In the genomic region with DNA sequence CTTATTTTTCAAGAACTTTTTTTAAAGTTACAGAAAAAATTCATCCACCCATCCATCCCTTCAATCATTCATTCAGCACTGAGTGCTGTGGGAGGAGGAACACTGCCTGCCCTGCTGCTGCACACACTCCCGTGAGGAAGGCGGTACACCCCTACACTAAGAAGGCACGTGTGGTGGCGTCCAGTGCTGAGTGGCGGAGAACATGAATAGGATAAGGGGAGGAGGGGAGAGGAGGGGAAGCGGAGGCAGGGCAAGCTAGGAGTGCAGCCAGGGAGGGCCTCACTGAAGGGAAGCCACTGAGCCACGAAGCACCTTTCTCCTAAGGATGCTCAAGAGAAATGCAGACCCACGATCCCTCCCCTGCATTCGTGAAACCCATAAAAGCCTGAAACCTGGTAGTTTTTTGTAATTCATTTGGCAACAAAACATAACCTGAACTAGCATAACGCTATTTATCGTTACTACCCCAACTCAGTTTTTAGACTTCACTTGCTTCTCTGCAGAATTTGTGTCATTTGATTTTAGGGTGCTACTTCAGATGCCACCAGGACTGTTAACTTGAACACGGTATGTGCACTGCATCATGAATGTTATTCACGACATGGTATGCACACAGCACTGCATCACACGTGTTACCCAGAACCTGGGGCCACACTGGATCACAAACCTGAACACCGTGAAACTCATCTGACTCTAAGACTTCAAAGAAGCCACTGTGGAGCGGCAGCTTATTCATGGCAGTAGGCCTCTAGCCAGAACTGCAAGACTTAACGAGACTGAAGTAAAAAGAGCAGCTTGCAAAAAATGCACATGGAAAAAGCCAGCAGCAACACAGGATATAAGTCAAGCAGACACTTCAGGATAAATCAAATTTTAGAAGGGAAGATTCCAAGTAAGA, we compare ENCODE assay signal across 12 cellular contexts. TPM values are rescaled to one million over a fixed set of nuclear protein-coding genes. Genes with fewer than 3 reads are reported as not detected.
DNase-seq lines count a peak whose midpoint lies in the region; TF ChIP-seq lines count a peak whose summit lies in the region.
"Had no signal": no experiment of that assay in that cellular context is flagged by ENCODE, and none has a peak within 500 bp of the region (broad histone marks: within the 10 kb centered on the region; RNA-seq: fewer than 3 reads in every experiment).

No MANE protein-coding gene starts in this region.

- TF ChIP-seq CTCF in nephron (IDR thresholded peaks at IDR 0.05; ENCODE audit: unreplicated experiment in 3 of 3) (no peak), testis (IDR thresholded peaks at IDR 0.05) (no peak)

- H3K4me3 Mint-ChIP-seq in activated naive CD4-positive, alpha-beta T cell treated with anti-CD3 and anti-CD28 coated beads, Interleukin-2, amount 50 U/mL, for 24 hours, result peak overlapping the region; percentile 93
- H3K4me3 Mint-ChIP-seq in nephron, result peak overlapping the region; percentile 71 to 77 (median 73)

- H3K4me3 ChIP-seq in BLaER1 (no peak overlapping the region), testis (no peak overlapping the region), MG63 (no peak overlapping the region)
- H3K4me3 ChIP-seq: gastroesophageal sphincter had no signal

- peaks cover 47% of the 10 kb centered on the region for H3K36me3 ChIP-seq in BLaER1
- H3K36me3 ChIP-seq in testis (ENCODE audit: low read depth, missing control alignments), result no peaks in the 10 kb centered on the region
- peaks cover 3% of the 10 kb centered on the region; the same call in 1 of the 2 replicates for H3K36me3 ChIP-seq in MG63

- H3K27me3 Mint-ChIP-seq in activated naive CD4-positive, alpha-beta T cell treated with anti-CD3 and anti-CD28 coated beads, Interleukin-2, amount 50 U/mL, for 24 hours, result no peaks in the 10 kb centered on the region
- H3K27me3 Mint-ChIP-seq in nephron (ENCODE audit: low read depth), result no peaks in the 10 kb centered on the region

- DNase-seq in T-helper 9 cell, result peak; percentile 22
- no peak for DNase-seq in testis
- DNase-seq in MG63, result no peak
- DNase-seq in SKM-1 (lab: John Stamatoyannopoulos, UW; ENCODE audit: unreplicated experiment), result no peak
- DNase-seq in epidermal melanocyte (ENCODE audit: insufficient read length, low spot score), result no peak
- DNase-seq: DMS79 treated with DMSO at 0.1 percent for 48 hours; NCI-H2081; NK-92 treated with Interleukin-12 subunit alpha and Interleukin-12 subunit beta, amount 100 ng/mL, for 24 hours had no signal

- H3K27ac ChIP-seq in BLaER1 (peak overlapping the region; percentile 67; the same call in 1 of the 2 replicates), testis (no peak overlapping the region)
- H3K27ac ChIP-seq: gastroesophageal sphincter had no signal

- no peaks in the 10 kb centered on the region for H3K9me3 Mint-ChIP-seq in activated naive CD4-positive, alpha-beta T cell treated with anti-CD3 and anti-CD28 coated beads, Interleukin-2, amount 50 U/mL, for 24 hours
- H3K9me3 Mint-ChIP-seq in nephron, result no peaks in the 10 kb centered on the region

- H3K4me1 Mint-ChIP-seq in activated naive CD4-positive, alpha-beta T cell treated with anti-CD3 and anti-CD28 coated beads, Interleukin-2, amount 50 U/mL, for 24 hours, result peaks cover 67% of the 10 kb centered on the region
- peaks cover 23% of the 10 kb centered on the region for H3K4me1 Mint-ChIP-seq in nephron

- peaks cover 70% of the 10 kb centered on the region for H3K4me1 ChIP-seq in BLaER1
- H3K4me1 ChIP-seq in testis, result peaks cover 25% of the 10 kb centered on the region

- H3K27me3 ChIP-seq in BLaER1 (no peaks in the 10 kb centered on the region), testis (no peaks in the 10 kb centered on the region), MG63 (no peaks in the 10 kb centered on the region)
- H3K27me3 ChIP-seq: gastroesophageal sphincter had no signal

- peaks cover 71% of the 10 kb centered on the region for H4K20me1 ChIP-seq in BLaER1

- TF ChIP-seq POLR2A in testis (IDR thresholded peaks at IDR 0.05), result no peak

- peak overlapping the region; percentile 53 for H3K9ac ChIP-seq in BLaER1

- H3K9me3 ChIP-seq in BLaER1 (no peaks in the 10 kb centered on the region), testis (no peaks in the 10 kb centered on the region), MG63 (no peaks in the 10 kb centered on the region)
- H3K9me3 ChIP-seq: gastroesophageal sphincter had no signal

- peak overlapping the region; percentile 98 for H3K27ac Mint-ChIP-seq in activated naive CD4-positive, alpha-beta T cell treated with anti-CD3 and anti-CD28 coated beads, Interleukin-2, amount 50 U/mL, for 24 hours
- peak overlapping the region in 2 of 3 experiments; percentile 2 to 17 for H3K27ac Mint-ChIP-seq in nephron

- peak overlapping the region; percentile 91 for H3K4me2 ChIP-seq in BLaER1

- intact Hi-C loops in testis (cut with DNase I; ENCODE audit: low total_unique reads), result no loop called here

- H3K36me3 Mint-ChIP-seq in activated naive CD4-positive, alpha-beta T cell treated with anti-CD3 and anti-CD28 coated beads, Interleukin-2, amount 50 U/mL, for 24 hours, result peaks cover 3% of the 10 kb centered on the region
- peaks cover 29% of the 10 kb centered on the region for H3K36me3 Mint-ChIP-seq in nephron (ENCODE audit: low read depth)

- WGBS in testis, 2 donors, result 84 to 87% methylated on average over 17 of the region's 17 CpGs

RNA-seq across cellular contexts. Expression of gene RNASET2, which starts 3.5 kb away (rescaled TPM):
- total RNA-seq in testis, result 10 to 100 TPM; 50.2 to 56.1 TPM
- 44.5 TPM for polyA plus RNA-seq in testis (ENCODE audit: insufficient read depth, low read depth, low replicate concordance)
- total RNA-seq in MG63 (2014; rRNA removed; shearing (Covaris generic); ENCODE audit: low replicate concordance), result 31.6 and 32.1 TPM in 2 replicates

RNA-seq across cellular contexts. Expression of gene CEP43, which starts 46.4 kb away (rescaled TPM):
- 100 to 1,000 TPM in 1 of 2 donors, 10 to 100 TPM in 1; 67.0 to 129 TPM for total RNA-seq in testis
- 105 TPM for polyA plus RNA-seq in testis (ENCODE audit: insufficient read depth, low read depth, low replicate concordance)
- total RNA-seq in MG63 (2014; rRNA removed; shearing (Covaris generic); ENCODE audit: low replicate concordance), result 18.3 and 33.0 TPM in 2 replicates
